In the genomic region with DNA sequence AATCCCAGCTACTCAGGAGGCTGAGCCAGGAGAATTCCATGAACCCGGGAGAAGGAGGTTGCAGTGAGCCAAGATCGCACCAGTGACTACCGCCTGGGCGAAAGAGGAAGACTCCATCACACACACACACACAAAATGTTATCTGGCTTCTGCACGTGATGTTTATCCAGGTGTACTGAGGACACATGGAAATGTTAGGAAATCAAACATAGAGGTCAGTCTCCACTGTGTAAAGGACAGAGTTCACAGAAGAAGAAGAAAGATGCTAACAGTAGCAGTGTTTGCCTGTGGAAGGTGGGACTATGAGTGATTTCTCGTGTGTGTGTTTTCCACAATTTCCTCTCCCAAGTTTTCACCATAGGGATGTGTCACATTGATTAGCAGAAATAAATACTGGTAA, we compare ENCODE assay signal across 1 cellular context.
TF ChIP-seq lines count a peak whose summit lies in the region.

No MANE protein-coding gene starts in this region.

TF ChIP-seq in HepG2, 621 proteins besides CTCF, POLR2A, EP300 and RAD21 (continued from another document and continues in another):
- peak; percentile 86 for TF ChIP-seq ZNF317 (CRISPR knock-in tag; IDR thresholded peaks at IDR 0.05)
- TF ChIP-seq PHF5A (CRISPR knock-in tag; IDR thresholded peaks at IDR 0.05; ENCODE audit: low read depth, unreplicated experiment), result no peak
- TF ChIP-seq ZNF30 (CRISPR knock-in tag; IDR thresholded peaks at IDR 0.05), result no peak
- TF ChIP-seq, protein P1, sequence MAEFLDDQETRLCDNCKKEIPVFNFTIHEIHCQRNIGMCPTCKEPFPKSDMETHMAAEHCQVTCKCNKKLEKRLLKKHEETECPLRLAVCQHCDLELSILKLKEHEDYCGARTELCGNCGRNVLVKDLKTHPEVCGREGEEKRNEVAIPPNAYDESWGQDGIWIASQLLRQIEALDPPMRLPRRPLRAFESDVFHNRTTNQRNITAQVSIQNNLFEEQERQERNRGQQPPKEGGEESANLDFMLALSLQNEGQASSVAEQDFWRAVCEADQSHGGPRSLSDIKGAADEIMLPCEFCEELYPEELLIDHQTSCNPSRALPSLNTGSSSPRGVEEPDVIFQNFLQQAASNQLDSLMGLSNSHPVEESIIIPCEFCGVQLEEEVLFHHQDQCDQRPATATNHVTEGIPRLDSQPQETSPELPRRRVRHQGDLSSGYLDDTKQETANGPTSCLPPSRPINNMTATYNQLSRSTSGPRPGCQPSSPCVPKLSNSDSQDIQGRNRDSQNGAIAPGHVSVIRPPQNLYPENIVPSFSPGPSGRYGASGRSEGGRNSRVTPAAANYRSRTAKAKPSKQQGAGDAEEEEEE (CRISPR knock-in tag; IDR thresholded peaks at IDR 0.05; ENCODE audit: borderline replicate concordance), result no peak
- TF ChIP-seq ZNF431 (CRISPR knock-in tag; IDR thresholded peaks at IDR 0.05; ENCODE audit: borderline replicate concordance, low read depth), result 0 out of 2 replicates have a peak, but pooled peaks have one; percentile 55
- TF ChIP-seq, protein P2, sequence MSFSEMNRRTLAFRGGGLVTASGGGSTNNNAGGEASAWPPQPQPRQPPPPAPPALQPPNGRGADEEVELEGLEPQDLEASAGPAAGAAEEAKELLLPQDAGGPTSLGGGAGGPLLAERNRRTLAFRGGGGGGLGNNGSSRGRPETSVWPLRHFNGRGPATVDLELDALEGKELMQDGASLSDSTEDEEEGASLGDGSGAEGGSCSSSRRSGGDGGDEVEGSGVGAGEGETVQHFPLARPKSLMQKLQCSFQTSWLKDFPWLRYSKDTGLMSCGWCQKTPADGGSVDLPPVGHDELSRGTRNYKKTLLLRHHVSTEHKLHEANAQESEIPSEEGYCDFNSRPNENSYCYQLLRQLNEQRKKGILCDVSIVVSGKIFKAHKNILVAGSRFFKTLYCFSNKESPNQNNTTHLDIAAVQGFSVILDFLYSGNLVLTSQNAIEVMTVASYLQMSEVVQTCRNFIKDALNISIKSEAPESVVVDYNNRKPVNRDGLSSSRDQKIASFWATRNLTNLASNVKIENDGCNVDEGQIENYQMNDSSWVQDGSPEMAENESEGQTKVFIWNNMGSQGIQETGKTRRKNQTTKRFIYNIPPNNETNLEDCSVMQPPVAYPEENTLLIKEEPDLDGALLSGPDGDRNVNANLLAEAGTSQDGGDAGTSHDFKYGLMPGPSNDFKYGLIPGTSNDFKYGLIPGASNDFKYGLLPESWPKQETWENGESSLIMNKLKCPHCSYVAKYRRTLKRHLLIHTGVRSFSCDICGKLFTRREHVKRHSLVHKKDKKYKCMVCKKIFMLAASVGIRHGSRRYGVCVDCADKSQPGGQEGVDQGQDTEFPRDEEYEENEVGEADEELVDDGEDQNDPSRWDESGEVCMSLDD (CRISPR knock-in tag; IDR thresholded peaks at IDR 0.05; ENCODE audit: borderline replicate concordance), result no peak
- TF ChIP-seq, protein P3, sequence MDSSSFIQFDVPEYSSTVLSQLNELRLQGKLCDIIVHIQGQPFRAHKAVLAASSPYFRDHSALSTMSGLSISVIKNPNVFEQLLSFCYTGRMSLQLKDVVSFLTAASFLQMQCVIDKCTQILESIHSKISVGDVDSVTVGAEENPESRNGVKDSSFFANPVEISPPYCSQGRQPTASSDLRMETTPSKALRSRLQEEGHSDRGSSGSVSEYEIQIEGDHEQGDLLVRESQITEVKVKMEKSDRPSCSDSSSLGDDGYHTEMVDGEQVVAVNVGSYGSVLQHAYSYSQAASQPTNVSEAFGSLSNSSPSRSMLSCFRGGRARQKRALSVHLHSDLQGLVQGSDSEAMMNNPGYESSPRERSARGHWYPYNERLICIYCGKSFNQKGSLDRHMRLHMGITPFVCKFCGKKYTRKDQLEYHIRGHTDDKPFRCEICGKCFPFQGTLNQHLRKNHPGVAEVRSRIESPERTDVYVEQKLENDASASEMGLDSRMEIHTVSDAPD (CRISPR knock-in tag; IDR thresholded peaks at IDR 0.05), result peak; percentile 90
- TF ChIP-seq, protein P4, sequence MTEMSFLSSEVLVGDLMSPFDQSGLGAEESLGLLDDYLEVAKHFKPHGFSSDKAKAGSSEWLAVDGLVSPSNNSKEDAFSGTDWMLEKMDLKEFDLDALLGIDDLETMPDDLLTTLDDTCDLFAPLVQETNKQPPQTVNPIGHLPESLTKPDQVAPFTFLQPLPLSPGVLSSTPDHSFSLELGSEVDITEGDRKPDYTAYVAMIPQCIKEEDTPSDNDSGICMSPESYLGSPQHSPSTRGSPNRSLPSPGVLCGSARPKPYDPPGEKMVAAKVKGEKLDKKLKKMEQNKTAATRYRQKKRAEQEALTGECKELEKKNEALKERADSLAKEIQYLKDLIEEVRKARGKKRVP (CRISPR knock-in tag; IDR thresholded peaks at IDR 0.05), result no peak
- no peak for TF ChIP-seq SATB2 (CRISPR knock-in tag; IDR thresholded peaks at IDR 0.05)
- TF ChIP-seq, protein P5, sequence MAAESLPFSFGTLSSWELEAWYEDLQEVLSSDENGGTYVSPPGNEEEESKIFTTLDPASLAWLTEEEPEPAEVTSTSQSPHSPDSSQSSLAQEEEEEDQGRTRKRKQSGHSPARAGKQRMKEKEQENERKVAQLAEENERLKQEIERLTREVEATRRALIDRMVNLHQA (CRISPR knock-in tag; IDR thresholded peaks at IDR 0.05), result no peak
- TF ChIP-seq ZBTB38 (CRISPR knock-in tag; IDR thresholded peaks at IDR 0.05), result peak; percentile 75
- TF ChIP-seq HOXD1 (CRISPR knock-in tag; IDR thresholded peaks at IDR 0.05), result no peak
- TF ChIP-seq, protein P6, sequence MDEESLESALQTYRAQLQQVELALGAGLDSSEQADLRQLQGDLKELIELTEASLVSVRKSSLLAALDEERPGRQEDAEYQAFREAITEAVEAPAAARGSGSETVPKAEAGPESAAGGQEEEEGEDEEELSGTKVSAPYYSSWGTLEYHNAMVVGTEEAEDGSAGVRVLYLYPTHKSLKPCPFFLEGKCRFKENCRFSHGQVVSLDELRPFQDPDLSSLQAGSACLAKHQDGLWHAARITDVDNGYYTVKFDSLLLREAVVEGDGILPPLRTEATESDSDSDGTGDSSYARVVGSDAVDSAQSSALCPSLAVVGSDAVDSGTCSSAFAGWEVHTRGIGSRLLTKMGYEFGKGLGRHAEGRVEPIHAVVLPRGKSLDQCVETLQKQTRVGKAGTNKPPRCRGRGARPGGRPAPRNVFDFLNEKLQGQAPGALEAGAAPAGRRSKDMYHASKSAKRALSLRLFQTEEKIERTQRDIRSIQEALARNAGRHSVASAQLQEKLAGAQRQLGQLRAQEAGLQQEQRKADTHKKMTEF (CRISPR knock-in tag; IDR thresholded peaks at IDR 0.05), result peak; percentile 72
- TF ChIP-seq, protein P7, sequence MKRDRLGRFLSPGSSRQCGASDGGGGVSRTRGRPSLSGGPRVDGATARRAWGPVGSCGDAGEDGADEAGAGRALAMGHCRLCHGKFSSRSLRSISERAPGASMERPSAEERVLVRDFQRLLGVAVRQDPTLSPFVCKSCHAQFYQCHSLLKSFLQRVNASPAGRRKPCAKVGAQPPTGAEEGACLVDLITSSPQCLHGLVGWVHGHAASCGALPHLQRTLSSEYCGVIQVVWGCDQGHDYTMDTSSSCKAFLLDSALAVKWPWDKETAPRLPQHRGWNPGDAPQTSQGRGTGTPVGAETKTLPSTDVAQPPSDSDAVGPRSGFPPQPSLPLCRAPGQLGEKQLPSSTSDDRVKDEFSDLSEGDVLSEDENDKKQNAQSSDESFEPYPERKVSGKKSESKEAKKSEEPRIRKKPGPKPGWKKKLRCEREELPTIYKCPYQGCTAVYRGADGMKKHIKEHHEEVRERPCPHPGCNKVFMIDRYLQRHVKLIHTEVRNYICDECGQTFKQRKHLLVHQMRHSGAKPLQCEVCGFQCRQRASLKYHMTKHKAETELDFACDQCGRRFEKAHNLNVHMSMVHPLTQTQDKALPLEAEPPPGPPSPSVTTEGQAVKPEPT (CRISPR knock-in tag; IDR thresholded peaks at IDR 0.05; ENCODE audit: low read depth), result no peak
- no peak for TF ChIP-seq FOXM1 (CRISPR knock-in tag; IDR thresholded peaks at IDR 0.05)
- no peak for TF ChIP-seq GZF1 (CRISPR knock-in tag; IDR thresholded peaks at IDR 0.05)
- TF ChIP-seq, protein P8, sequence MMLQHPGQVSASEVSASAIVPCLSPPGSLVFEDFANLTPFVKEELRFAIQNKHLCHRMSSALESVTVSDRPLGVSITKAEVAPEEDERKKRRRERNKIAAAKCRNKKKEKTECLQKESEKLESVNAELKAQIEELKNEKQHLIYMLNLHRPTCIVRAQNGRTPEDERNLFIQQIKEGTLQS (CRISPR knock-in tag; IDR thresholded peaks at IDR 0.05), result 0 out of 2 replicates have a peak, but pooled peaks have one; percentile 21
- no peak for TF ChIP-seq ZNF235 (CRISPR knock-in tag; IDR thresholded peaks at IDR 0.05; ENCODE audit: borderline replicate concordance)
- no peak for TF ChIP-seq ZNF674 (CRISPR knock-in tag; IDR thresholded peaks at IDR 0.05; ENCODE audit: low read depth)
- no peak for TF ChIP-seq YEATS4 (CRISPR knock-in tag; IDR thresholded peaks at IDR 0.05; ENCODE audit: borderline replicate concordance)
- no peak for TF ChIP-seq ZNF335 (CRISPR knock-in tag; IDR thresholded peaks at IDR 0.05)
- TF ChIP-seq HIVEP1 (CRISPR knock-in tag; IDR thresholded peaks at IDR 0.05), result no peak
- TF ChIP-seq GPN1 (CRISPR knock-in tag; IDR thresholded peaks at IDR 0.05; ENCODE audit: borderline replicate concordance), result no peak
- TF ChIP-seq KLF9 (CRISPR knock-in tag; IDR thresholded peaks at IDR 0.05; ENCODE audit: low read depth), result no peak
- TF ChIP-seq PAWR (CRISPR knock-in tag; IDR thresholded peaks at IDR 0.05; ENCODE audit: borderline replicate concordance), result no peak
- no peak for TF ChIP-seq RBAK (CRISPR knock-in tag; IDR thresholded peaks at IDR 0.05)
- no peak for TF ChIP-seq PTBP1 (IDR thresholded peaks at IDR 0.05; ENCODE audit: low read depth, low read length, poor library complexity, severe bottlenecking)
- TF ChIP-seq ZNF563 (CRISPR knock-in tag; IDR thresholded peaks at IDR 0.05), result no peak
- no peak for TF ChIP-seq ELF4 (CRISPR knock-in tag; IDR thresholded peaks at IDR 0.05; ENCODE audit: borderline replicate concordance)
- TF ChIP-seq HNRNPLL (IDR thresholded peaks at IDR 0.05; ENCODE audit: low read depth, low read length, poor library complexity, severe bottlenecking), result no peak
- TF ChIP-seq ZNF614 (CRISPR knock-in tag; IDR thresholded peaks at IDR 0.05; ENCODE audit: borderline replicate concordance), result peak; percentile 53; the same call in 1 of the 2 replicates
- no peak for TF ChIP-seq MAF1 (CRISPR knock-in tag; IDR thresholded peaks at IDR 0.05; ENCODE audit: borderline replicate concordance)
- peak; percentile 82 for TF ChIP-seq TBX3 (IDR thresholded peaks at IDR 0.05; ENCODE audit: borderline replicate concordance)
- TF ChIP-seq MATR3 (CRISPR knock-in tag; IDR thresholded peaks at IDR 0.05), result no peak
- TF ChIP-seq HNF4A (CRISPR knock-in tag; IDR thresholded peaks at IDR 0.05), result peak; percentile 96
- TF ChIP-seq, protein P9, sequence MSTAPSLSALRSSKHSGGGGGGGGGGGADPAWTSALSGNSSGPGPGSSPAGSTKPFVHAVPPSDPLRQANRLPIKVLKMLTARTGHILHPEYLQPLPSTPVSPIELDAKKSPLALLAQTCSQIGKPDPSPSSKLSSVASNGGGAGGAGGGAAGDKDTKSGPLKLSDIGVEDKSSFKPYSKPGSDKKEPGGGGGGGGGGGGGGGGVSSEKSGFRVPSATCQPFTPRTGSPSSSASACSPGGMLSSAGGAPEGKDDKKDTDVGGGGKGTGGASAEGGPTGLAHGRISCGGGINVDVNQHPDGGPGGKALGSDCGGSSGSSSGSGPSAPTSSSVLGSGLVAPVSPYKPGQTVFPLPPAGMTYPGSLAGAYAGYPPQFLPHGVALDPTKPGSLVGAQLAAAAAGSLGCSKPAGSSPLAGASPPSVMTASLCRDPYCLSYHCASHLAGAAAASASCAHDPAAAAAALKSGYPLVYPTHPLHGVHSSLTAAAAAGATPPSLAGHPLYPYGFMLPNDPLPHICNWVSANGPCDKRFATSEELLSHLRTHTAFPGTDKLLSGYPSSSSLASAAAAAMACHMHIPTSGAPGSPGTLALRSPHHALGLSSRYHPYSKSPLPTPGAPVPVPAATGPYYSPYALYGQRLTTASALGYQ (CRISPR knock-in tag; IDR thresholded peaks at IDR 0.05), result peak; percentile 60
- TF ChIP-seq, protein P10, sequence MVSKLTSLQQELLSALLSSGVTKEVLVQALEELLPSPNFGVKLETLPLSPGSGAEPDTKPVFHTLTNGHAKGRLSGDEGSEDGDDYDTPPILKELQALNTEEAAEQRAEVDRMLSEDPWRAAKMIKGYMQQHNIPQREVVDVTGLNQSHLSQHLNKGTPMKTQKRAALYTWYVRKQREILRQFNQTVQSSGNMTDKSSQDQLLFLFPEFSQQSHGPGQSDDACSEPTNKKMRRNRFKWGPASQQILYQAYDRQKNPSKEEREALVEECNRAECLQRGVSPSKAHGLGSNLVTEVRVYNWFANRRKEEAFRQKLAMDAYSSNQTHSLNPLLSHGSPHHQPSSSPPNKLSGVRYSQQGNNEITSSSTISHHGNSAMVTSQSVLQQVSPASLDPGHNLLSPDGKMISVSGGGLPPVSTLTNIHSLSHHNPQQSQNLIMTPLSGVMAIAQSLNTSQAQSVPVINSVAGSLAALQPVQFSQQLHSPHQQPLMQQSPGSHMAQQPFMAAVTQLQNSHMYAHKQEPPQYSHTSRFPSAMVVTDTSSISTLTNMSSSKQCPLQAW (CRISPR knock-in tag; IDR thresholded peaks at IDR 0.05), result peak; percentile 89
- TF ChIP-seq ZMYM4 (CRISPR knock-in tag; IDR thresholded peaks at IDR 0.05), result peak; percentile 99
- peak; percentile 56 for TF ChIP-seq KAT8 (CRISPR knock-in tag; IDR thresholded peaks at IDR 0.05)
- no peak for TF ChIP-seq ZNF737 (CRISPR knock-in tag; IDR thresholded peaks at IDR 0.05; ENCODE audit: borderline replicate concordance)
- no peak for TF ChIP-seq ZNF296 (CRISPR knock-in tag; conservative IDR thresholded peaks at IDR 0.05)
- no peak for TF ChIP-seq ZNF33B (CRISPR knock-in tag; IDR thresholded peaks at IDR 0.05)
- no peak; the same call in 1 of the 2 replicates for TF ChIP-seq EHMT2 (IDR thresholded peaks at IDR 0.05; ENCODE audit: borderline replicate concordance, low read depth, low read length)
- TF ChIP-seq ETV6 (CRISPR knock-in tag; conservative IDR thresholded peaks at IDR 0.05), result 0 out of 2 replicates have a peak, but pooled peaks have one; percentile 72
- TF ChIP-seq, protein P11, sequence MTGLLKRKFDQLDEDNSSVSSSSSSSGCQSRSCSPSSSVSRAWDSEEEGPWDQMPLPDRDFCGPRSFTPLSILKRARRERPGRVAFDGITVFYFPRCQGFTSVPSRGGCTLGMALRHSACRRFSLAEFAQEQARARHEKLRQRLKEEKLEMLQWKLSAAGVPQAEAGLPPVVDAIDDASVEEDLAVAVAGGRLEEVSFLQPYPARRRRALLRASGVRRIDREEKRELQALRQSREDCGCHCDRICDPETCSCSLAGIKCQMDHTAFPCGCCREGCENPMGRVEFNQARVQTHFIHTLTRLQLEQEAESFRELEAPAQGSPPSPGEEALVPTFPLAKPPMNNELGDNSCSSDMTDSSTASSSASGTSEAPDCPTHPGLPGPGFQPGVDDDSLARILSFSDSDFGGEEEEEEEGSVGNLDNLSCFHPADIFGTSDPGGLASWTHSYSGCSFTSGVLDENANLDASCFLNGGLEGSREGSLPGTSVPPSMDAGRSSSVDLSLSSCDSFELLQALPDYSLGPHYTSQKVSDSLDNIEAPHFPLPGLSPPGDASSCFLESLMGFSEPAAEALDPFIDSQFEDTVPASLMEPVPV (CRISPR knock-in tag; IDR thresholded peaks at IDR 0.05), result no peak
